In genomic region chr6:116764961-116765841, GRCh38 we compare ENCODE assay signal across 8 cellular contexts. TPM values are rescaled to one million over a fixed set of nuclear protein-coding genes. Genes with fewer than 3 reads are reported as not detected.
A peak's percentile ranks its signal among the peaks of the same experiment; 100 is the strongest.
DNase-seq lines count a peak whose midpoint lies in the region; ATAC-seq and TF ChIP-seq lines count a peak whose summit lies in the region.

FAM162B (minus strand) TSS chr6:116765719; CDS start chr6:116765576, 143 bp downstream.

- no peaks in the 10 kb centered on the region for H3K36me3 ChIP-seq in effector memory CD4-positive, alpha-beta T cell (ENCODE audit: control insufficient read depth, insufficient read depth, low read length)
- H3K36me3 ChIP-seq in lung (ENCODE audit: control insufficient read depth in 2 of 2, insufficient read depth in 2 of 2, low read length in 2 of 2) (no peaks in the 10 kb centered on the region), tibial nerve (no peaks in the 10 kb centered on the region)

- no peaks in the 10 kb centered on the region for H3K9me3 ChIP-seq in effector memory CD4-positive, alpha-beta T cell (ENCODE audit: control insufficient read depth, low read length)
- H3K9me3 ChIP-seq in lung (ENCODE audit: control insufficient read depth in 2 of 2, insufficient read depth in 1 of 2, low read length in 1 of 2) (no peaks in the 10 kb centered on the region), tibial nerve (no peaks in the 10 kb centered on the region)

- H3K4me1 ChIP-seq in effector memory CD4-positive, alpha-beta T cell (ENCODE audit: control insufficient read depth, insufficient read depth, low read length, poor library complexity, severe bottlenecking), result no peaks in the 10 kb centered on the region
- no peaks in the 10 kb centered on the region for H3K4me1 ChIP-seq in lung (ENCODE audit: control insufficient read depth in 2 of 2, insufficient read depth in 2 of 2, low read length in 2 of 2)
- H3K4me1 ChIP-seq in tibial nerve, result peaks cover 0 to 38% (median 0%) of the 10 kb centered on the region in 4 donors

- DNase-seq in ELF-1 (ENCODE audit: low read depth, low spot score) (peak; percentile 93), NCI-H2171 (lab: John Stamatoyannopoulos, UW) (peak; percentile 24), lung (ENCODE audit: low spot score) (no peak), tibial nerve (ENCODE audit: low spot score in 2 of 2) (peak; percentile 42 to 53), cortex of kidney (lab: John Stamatoyannopoulos, UW) (no peak), NCI-H2227 (lab: John Stamatoyannopoulos, UW; ENCODE audit: unreplicated experiment) (no peak)
- DNase-seq in effector memory CD4-positive, alpha-beta T cell, result no peak

- ATAC-seq in lung (ENCODE audit: insufficient read depth, low FRiP score) (peak; percentile 56), HG03457 (IDR thresholded peaks at IDR 0.05; ENCODE audit: unreplicated experiment) (no peak)

- H3K27me3 ChIP-seq in effector memory CD4-positive, alpha-beta T cell (replicated peaks; ENCODE audit: control insufficient read depth, insufficient read depth, low read length, poor library complexity, severe bottlenecking), result peaks cover 28% of the 10 kb centered on the region
- H3K27me3 ChIP-seq in lung (ENCODE audit: control insufficient read depth, insufficient read depth) (peaks cover 2% of the 10 kb centered on the region), tibial nerve (peaks cover 0 to 22% of the 10 kb centered on the region in 2 donors)

- no peak for TF ChIP-seq CTCF in lung (IDR thresholded peaks at IDR 0.05; ENCODE audit: control extremely low read depth, extremely low read depth)
- TF ChIP-seq CTCF in tibial nerve (IDR thresholded peaks at IDR 0.05), result no peak

- no peak for TF ChIP-seq EP300 in tibial nerve (IDR thresholded peaks at IDR 0.05)

- H3K27ac ChIP-seq in effector memory CD4-positive, alpha-beta T cell (ENCODE audit: insufficient read depth, low read length, poor library complexity, severe bottlenecking), result no peak within 1 kb of the TSS
- H3K27ac ChIP-seq in lung (ENCODE audit: low read depth in 1 of 2, low read length in 1 of 2) (peak within 1 kb of the TSS in 1 of 2 donors; percentile 42), tibial nerve (peak within 1 kb of the TSS in 2 of 4 donors; percentile 42 to 65)

- no peak for TF ChIP-seq POLR2A in tibial nerve (IDR thresholded peaks at IDR 0.05)

- H3K4me3 ChIP-seq in effector memory CD4-positive, alpha-beta T cell (ENCODE audit: insufficient read depth, low read depth, low read length, poor library complexity, severe bottlenecking), result peak within 1 kb of the TSS; percentile 16
- H3K4me3 ChIP-seq in lung, result peak within 1 kb of the TSS; percentile 42
- H3K4me3 ChIP-seq in tibial nerve, result peak within 1 kb of the TSS; percentile 38 to 64 (median 42)

- WGBS in lung, 2 donors, result 1 to 2% methylated on average over 78 to 89 of the region's 89 CpGs
- 1 to 6% methylated on average over 13 to 43 of the region's 89 CpGs for WGBS in tibial nerve, 2 donors

RNA-seq across cellular contexts. Expression of gene FAM162B, which starts in this region (rescaled TPM):
- total RNA-seq in lung (10 to 100 TPM in 1 of 2 donors, 1 to 10 TPM in 1; 4.7 to 64.4 TPM), tibial nerve (10 to 100 TPM in 3 of 4 donors, 1 to 10 TPM in 1; 6.7 to 26.7 (median 14.3) TPM)
- polyA plus RNA-seq in lung, result 1 to 10 TPM; 3.9 to 5.1 TPM

Comparison
In these comparisons a context has a peak if more than half of its experiments do, and no peak if none do; other contexts are left out.
1. DNase-seq: peak in ELF-1 (single experiment), NCI-H2171 (single experiment) and tibial nerve (2 of 2); none in effector memory CD4-positive, alpha-beta T cell (0 of 3), lung (single experiment), cortex of kidney (single experiment) and NCI-H2227 (single experiment).
2. Peak in every context shown above with its lines, with median percentiles within 50 percentile points of each other: H3K4me3 ChIP-seq.